In the genomic region with DNA sequence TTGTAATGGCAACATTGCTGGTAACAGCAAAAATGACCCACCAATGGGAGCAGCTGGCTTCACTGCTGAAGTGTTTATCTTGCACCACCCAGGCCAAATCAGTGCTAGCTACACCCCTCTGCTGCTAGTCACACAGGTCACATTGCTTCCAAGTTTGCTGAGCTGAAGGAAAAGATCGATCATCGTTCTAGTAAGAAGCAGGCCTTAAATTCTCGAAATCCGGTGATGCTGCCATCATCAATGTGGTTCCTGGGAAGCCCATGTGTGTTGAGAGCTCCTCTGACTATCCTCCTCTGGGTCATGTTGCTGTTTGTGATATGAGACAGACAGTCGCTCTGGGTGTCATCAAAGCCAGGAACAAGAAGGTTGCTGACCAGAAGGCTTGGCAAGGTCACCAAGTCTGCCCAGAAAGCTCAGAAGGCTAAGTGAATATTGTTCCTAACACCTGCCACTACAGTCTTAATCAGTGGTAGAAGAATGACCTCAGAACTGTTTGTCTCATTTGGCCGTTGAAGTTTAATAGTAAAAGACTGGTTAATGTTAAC, we compare ENCODE assay signal across 28 cellular contexts. TPM values are rescaled to one million over a fixed set of nuclear protein-coding genes. Genes with fewer than 3 reads are reported as not detected.
"Had no signal": no experiment of that assay in that cellular context is flagged by ENCODE, and none has a peak within 500 bp of the region (broad histone marks: within the 10 kb centered on the region; RNA-seq: fewer than 3 reads in every experiment).

No MANE protein-coding gene starts in this region.

- H3K27ac ChIP-seq: brain microvascular endothelial cell, KMS-11 had no signal

- H3K9ac ChIP-seq: KMS-11 had no signal

- FAIRE-seq: TTC549 had no signal

- H3K4me3 Mint-ChIP-seq: activated B cell treated with CpG ODN at 0.5 μM for 24 hours; activated CD4-positive, alpha-beta T cell treated with anti-CD3 and anti-CD28 coated beads, Interleukin-2, amount 10 ng/mL, durations not matched to agents 24 days and 14 days; activated CD8-positive, alpha-beta memory T cell treated with anti-CD3 and anti-CD28 coated beads, Interleukin-2, amount 10 ng/mL, durations not matched to agents 7 days and 5 days; activated naive CD8-positive, alpha-beta T cell treated with anti-CD3 and anti-CD28 coated beads, Interleukin-2, amount 50 U/mL, for 24 hours; activated T-cell treated with anti-CD3 and anti-CD28 coated beads, Interleukin-2, amount 50 U/mL, for 24 hours; activated T-helper 1 cell treated with anti-CD3 and anti-CD28 coated beads, Interleukin-12 subunit alpha, Interleukin-12 subunit beta, Interleukin-2, Interleukin-4 antibody, amounts not matched to agents 30 ng/mL and 10 ng/mL and 1 ng/mL, durations not matched to agents 14 hours and 24 hours and 36 hours; T-cell had no signal

- ATAC-seq: activated CD8-positive, alpha-beta memory T cell treated with anti-CD3 and anti-CD28 coated beads, Interleukin-2, amount 10 ng/mL, durations not matched to agents 7 days and 5 days; activated naive CD8-positive, alpha-beta T cell treated with anti-CD3 and anti-CD28 coated beads, Interleukin-2, amount 50 U/mL, for 24 hours; T-cell had no signal

- H3K9me3 Mint-ChIP-seq: activated B cell treated with CpG ODN at 0.5 μM for 24 hours; activated CD4-positive, alpha-beta T cell treated with anti-CD3 and anti-CD28 coated beads, Interleukin-2, amount 10 ng/mL, durations not matched to agents 24 days and 14 days; activated naive CD4-positive, alpha-beta T cell treated with anti-CD3 and anti-CD28 coated beads, Interleukin-2, amount 50 U/mL, for 72 hours; activated naive CD8-positive, alpha-beta T cell treated with anti-CD3 and anti-CD28 coated beads, Interleukin-2, amount 50 U/mL, for 24 hours; activated T-cell treated with anti-CD3 and anti-CD28 coated beads, Interleukin-2, amount 50 U/mL, for 24 hours; activated T-helper 1 cell treated with anti-CD3 and anti-CD28 coated beads, Interleukin-12 subunit alpha, Interleukin-12 subunit beta, Interleukin-2, Interleukin-4 antibody, amounts not matched to agents 30 ng/mL and 10 ng/mL and 1 ng/mL, durations not matched to agents 14 hours and 24 hours and 36 hours; T-cell had no signal

- H3K36me3 ChIP-seq: brain microvascular endothelial cell had no signal

- H3K4me2 ChIP-seq: KMS-11 had no signal

- H3K36me3 Mint-ChIP-seq: activated naive CD4-positive, alpha-beta T cell treated with anti-CD3 and anti-CD28 coated beads, Interleukin-2, amount 50 U/mL, for 72 hours; T-cell had no signal

- H3K27ac Mint-ChIP-seq: activated B cell treated with CpG ODN at 0.5 μM for 24 hours; activated CD4-positive, alpha-beta T cell treated with anti-CD3 and anti-CD28 coated beads, Interleukin-2, amount 10 ng/mL, durations not matched to agents 24 days and 14 days; activated CD8-positive, alpha-beta memory T cell treated with anti-CD3 and anti-CD28 coated beads, Interleukin-2, amount 10 ng/mL, durations not matched to agents 7 days and 5 days; activated naive CD4-positive, alpha-beta T cell treated with anti-CD3 and anti-CD28 coated beads, Interleukin-2, amount 50 U/mL, for 72 hours; activated naive CD8-positive, alpha-beta T cell treated with anti-CD3 and anti-CD28 coated beads, Interleukin-2, amount 50 U/mL, for 24 hours; activated T-cell treated with anti-CD3 and anti-CD28 coated beads, Interleukin-2, amount 50 U/mL, for 24 hours; activated T-helper 1 cell treated with anti-CD3 and anti-CD28 coated beads, Interleukin-12 subunit alpha, Interleukin-12 subunit beta, Interleukin-2, Interleukin-4 antibody, amounts not matched to agents 30 ng/mL and 10 ng/mL and 1 ng/mL, durations not matched to agents 14 hours and 24 hours and 36 hours; T-cell had no signal

- DNase-seq: activated B cell treated with CpG ODN at 0.5 μM for 24 hours; activated CD4-positive, alpha-beta T cell treated with anti-CD3 and anti-CD28 coated beads for 1 hour; activated CD4-positive, alpha-beta T cell treated with anti-CD3 and anti-CD28 coated beads, Interleukin-2, amount 10 ng/mL, durations not matched to agents 24 days and 14 days; activated CD4-positive, alpha-beta T cell treated with anti-CD3 and anti-CD28 coated beads, Interleukin-2, amount 50 U/mL, for 48 hours; activated CD8-positive, alpha-beta memory T cell treated with anti-CD3 and anti-CD28 coated beads, Interleukin-2, amount 10 ng/mL, durations not matched to agents 7 days and 5 days; activated effector memory CD4-positive, alpha-beta T cell treated with anti-CD3 and anti-CD28 coated beads, Interleukin-2, amount 50 U/mL, for 16 hours; activated naive CD4-positive, alpha-beta T cell treated with Interleukin-2 at 50 U/mL for 16 hours; activated naive CD8-positive, alpha-beta T cell treated with anti-CD3 and anti-CD28 coated beads, Interleukin-2, amount 50 U/mL, for 24 hours; activated T-cell treated with anti-CD3 and anti-CD28 coated beads, Interleukin-2, amount 50 U/mL, for 24 hours; amygdala; brain microvascular endothelial cell; NCI-H1092; NCI-H1417; NCI-H1930; NCI-H2171; NCI-H226; NCI-H524; SIG-M5; T-cell; T-helper 2 cell; T1000 had no signal

- H3K27me3 ChIP-seq: brain microvascular endothelial cell had no signal

- H3K4me1 Mint-ChIP-seq: activated B cell treated with CpG ODN at 0.5 μM for 24 hours; activated CD4-positive, alpha-beta T cell treated with anti-CD3 and anti-CD28 coated beads, Interleukin-2, amount 10 ng/mL, durations not matched to agents 24 days and 14 days; activated CD8-positive, alpha-beta memory T cell treated with anti-CD3 and anti-CD28 coated beads, Interleukin-2, amount 10 ng/mL, durations not matched to agents 7 days and 5 days; activated naive CD8-positive, alpha-beta T cell treated with anti-CD3 and anti-CD28 coated beads, Interleukin-2, amount 50 U/mL, for 24 hours had no signal

RNA-seq across cellular contexts. Expression of a gene that starts 21.2 kb away (rescaled TPM):
- total RNA-seq: activated B cell treated with CpG ODN at 0.5 μM for 24 hours; activated CD4-positive, alpha-beta T cell treated with anti-CD3 and anti-CD28 coated beads, Interleukin-2, amount 10 ng/mL, durations not matched to agents 24 days and 14 days; activated CD8-positive, alpha-beta memory T cell treated with anti-CD3 and anti-CD28 coated beads, Interleukin-2, amount 10 ng/mL, durations not matched to agents 7 days and 5 days; activated naive CD4-positive, alpha-beta T cell treated with anti-CD3 and anti-CD28 coated beads, Interleukin-2, amount 50 U/mL, for 72 hours; activated T-helper 1 cell treated with anti-CD3 and anti-CD28 coated beads, Interleukin-12 subunit alpha, Interleukin-12 subunit beta, Interleukin-2, Interleukin-4 antibody, amounts not matched to agents 30 ng/mL and 10 ng/mL and 1 ng/mL, durations not matched to agents 14 hours and 24 hours and 36 hours; cardiac septum; MCF 10A; RPMI7951 had no signal
